In the genomic region with DNA sequence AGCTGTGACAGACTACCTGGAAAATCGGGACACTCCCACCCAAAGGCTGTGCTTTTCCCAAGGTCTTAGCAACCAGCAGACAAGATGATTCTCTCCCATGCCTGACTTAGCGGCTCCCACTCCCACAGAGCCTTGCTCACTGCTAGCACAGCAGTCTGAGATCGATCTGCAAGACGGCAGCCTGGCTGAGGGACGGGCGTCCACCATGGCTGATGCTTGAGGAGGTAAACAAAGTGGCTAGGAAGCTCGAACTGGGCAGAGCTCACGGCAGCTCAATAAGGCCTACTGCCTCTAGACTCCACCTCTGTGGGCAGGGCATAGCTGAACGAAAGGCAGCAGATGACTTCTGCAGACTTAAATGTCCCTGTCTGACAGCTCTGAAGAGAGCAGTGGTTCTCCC, we compare ENCODE assay signal across 32 cellular contexts.
"Had no signal": no experiment of that assay in that cellular context is flagged by ENCODE, and none has a peak within 500 bp of the region (broad histone marks: within the 10 kb centered on the region; RNA-seq: fewer than 3 reads in every experiment).

No MANE protein-coding gene starts in this region.

- DNase-seq: activated effector memory CD4-positive, alpha-beta T cell treated with anti-CD3 and anti-CD28 coated beads, Interleukin-2, amount 50 U/mL, for 16 hours; activated effector memory CD4-positive, alpha-beta T cell treated with Interleukin-2 at 50 U/mL for 16 hours; activated gamma-delta T cell; activated gamma-delta T cell treated with Interleukin-2 at 50 U/mL for 16 hours; activated naive CD4-positive, alpha-beta T cell; activated naive CD4-positive, alpha-beta T cell treated with anti-CD3 and anti-CD28 coated beads for 36 hours; activated naive CD4-positive, alpha-beta T cell treated with anti-CD3 and anti-CD28 coated beads, Interleukin-2, amount 10 ng/mL, durations not matched to agents 7 days and 5 days; activated naive CD4-positive, alpha-beta T cell treated with anti-CD3 and anti-CD28 coated beads, Interleukin-2, amount 50 U/mL, for 16 hours; activated naive CD4-positive, alpha-beta T cell treated with Interleukin-2 at 50 U/mL for 16 hours; activated naive CD8-positive, alpha-beta T cell treated with anti-CD3 and anti-CD28 coated beads for 36 hours; activated naive CD8-positive, alpha-beta T cell treated with anti-CD3 and anti-CD28 coated beads, Interleukin-2, amount 10 ng/mL, durations not matched to agents 7 days and 5 days; activated naive CD8-positive, alpha-beta T cell treated with anti-CD3 and anti-CD28 coated beads, Interleukin-2, amount 50 U/mL, for 24 hours; activated T-cell treated with anti-CD3 and anti-CD28 coated beads, Interleukin-2, amount 50 U/mL, for 1 hour; activated T-cell treated with anti-CD3 and anti-CD28 coated beads, Interleukin-2, amount 50 U/mL, for 24 hours; activated T-cell treated with anti-CD3 and anti-CD28 coated beads, Interleukin-2, amount 50 U/mL, for 4 hours; activated T-cell treated with anti-CD3 and anti-CD28 coated beads, Interleukin-2, amount 50 U/mL, for 48 hours; activated T-cell treated with anti-CD3 and anti-CD28 coated beads, Interleukin-2, amount 50 U/mL, for 72 hours; adrenal gland; amniotic stem cell; amygdala; anterior cingulate cortex; aorta; body of pancreas; brain microvascular endothelial cell; caudate nucleus; central memory CD4-positive, alpha-beta T cell; cerebellar nuclear complex had no signal

- H3K4me3 ChIP-seq: adrenal gland, ascending aorta, body of pancreas, breast epithelium, cardiac muscle cell had no signal

- H3K4me1 ChIP-seq: adrenal gland, ascending aorta, body of pancreas, breast epithelium had no signal

- H3K27ac ChIP-seq: adrenal gland, ascending aorta, body of pancreas, brain microvascular endothelial cell, breast epithelium, cardiac muscle cell had no signal

- H3K9me3 ChIP-seq: ascending aorta, body of pancreas, breast epithelium had no signal

- H3K36me3 ChIP-seq: adrenal gland, ascending aorta, brain microvascular endothelial cell, breast epithelium, cardiac muscle cell had no signal

- ATAC-seq: activated naive CD4-positive, alpha-beta T cell treated with anti-CD3 and anti-CD28 coated beads, Interleukin-2, amount 50 U/mL, for 72 hours; activated naive CD8-positive, alpha-beta T cell treated with anti-CD3 and anti-CD28 coated beads, Interleukin-2, amount 50 U/mL, for 24 hours; activated T-cell treated with anti-CD3 and anti-CD28 coated beads, Interleukin-2, amount 50 U/mL, for 4 hours; activated T-cell treated with anti-CD3 and anti-CD28 coated beads, Interleukin-2, amount 50 U/mL, for 72 hours; activated T-helper 17 cell treated with anti-CD3 and anti-CD28 coated beads, Interleukin-2, amount 50 U/mL, for 72 hours; body of pancreas had no signal

- H3K27me3 ChIP-seq: adrenal gland, ascending aorta, body of pancreas, brain microvascular endothelial cell, breast epithelium, cardiac muscle cell had no signal
